ENCODE assay signal across 18 cellular contexts in genomic region chr22:49027122-49027670, GRCh38.
DNase-seq lines count a peak whose midpoint lies in the region; ATAC-seq, FAIRE-seq and TF ChIP-seq lines count a peak whose summit lies in the region.
"Had no signal": no experiment of that assay in that cellular context is flagged by ENCODE, and none has a peak within 500 bp of the region (broad histone marks: within the 10 kb centered on the region; RNA-seq: fewer than 3 reads in every experiment).

No MANE protein-coding gene starts in this region.

- CTCF ChIA-PET in OCI-LY7 (lab: Charles Lee; ENCODE audit: unreplicated experiment): no interaction called here

- no peak overlapping the region for H3K4me3 Mint-ChIP-seq in endodermal cell
- H3K4me3 Mint-ChIP-seq: CD8-positive, alpha-beta memory T cell had no signal

- H3K27ac Mint-ChIP-seq in endodermal cell: no peak overlapping the region
- H3K27ac Mint-ChIP-seq: CD8-positive, alpha-beta memory T cell had no signal

- no peaks in the 10 kb centered on the region for H3K4me1 Mint-ChIP-seq in endodermal cell
- H3K4me1 Mint-ChIP-seq: CD8-positive, alpha-beta memory T cell had no signal

- H3K4me1 ChIP-seq in OCI-LY7 (ENCODE audit: insufficient read depth, low read length, poor library complexity, severe bottlenecking): no peaks in the 10 kb centered on the region
- H3K4me1 ChIP-seq in kidney (ENCODE audit: control insufficient read depth in 1 of 2, insufficient read depth in 1 of 2, low read depth in 1 of 2, low read length in 2 of 2): no peaks in the 10 kb centered on the region
- no peaks in the 10 kb centered on the region for H3K4me1 ChIP-seq in tibial nerve
- H3K4me1 ChIP-seq in endodermal cell (ENCODE audit: control insufficient read depth, insufficient read depth, low read length): no peaks in the 10 kb centered on the region
- H3K4me1 ChIP-seq: BLaER1 had no signal

- no TSS peak for BruUV-seq in OCI-LY7 (replicated peaks; lab: Mats Ljungman, UMichigan)

- no peak overlapping the region for H3K4me2 ChIP-seq in OCI-LY7 (ENCODE audit: low read length)
- H3K4me2 ChIP-seq: BLaER1, KMS-11, PC-9 had no signal

- H3K36me3 Mint-ChIP-seq in endodermal cell (ENCODE audit: low read depth): no peaks in the 10 kb centered on the region
- H3K36me3 Mint-ChIP-seq: CD8-positive, alpha-beta memory T cell had no signal

- intact Hi-C loops in OCI-LY7 (cut with micrococcal nuclease; ENCODE audit: unreplicated experiment) (no loop called here), kidney (cut with DNase I) (no loop called here)

- peaks cover 4% of the 10 kb centered on the region for H3K27me3 Mint-ChIP-seq in endodermal cell (ENCODE audit: insufficient read depth)

- no peak overlapping the region for H2AFZ ChIP-seq in OCI-LY7 (ENCODE audit: low read length)
- H2AFZ ChIP-seq: PC-9 had no signal

- no peaks in the 10 kb centered on the region for H3K9me2 ChIP-seq in OCI-LY7 (ENCODE audit: insufficient read depth, low read length)

- H3K79me2 ChIP-seq in OCI-LY7 (ENCODE audit: insufficient read depth, low read depth, low read length): no peaks in the 10 kb centered on the region

- no peak for FAIRE-seq in kidney (lab: Jason Lieb, UNC)
- FAIRE-seq: H54 had no signal

- H4K20me1 ChIP-seq in OCI-LY7 (ENCODE audit: insufficient read depth, low read length): no peaks in the 10 kb centered on the region
- H4K20me1 ChIP-seq: BLaER1 had no signal

- WGBS in tibial nerve, 2 donors: 73 to 79% methylated on average over 12 of the region's 12 CpGs
- WGBS in endodermal cell (ENCODE audit: insufficient coverage in 1 of 2, insufficient read length in 1 of 2), 2 experiments: 90 to 92% methylated on average over 10 to 12 of the region's 12 CpGs

- H3K36me3 ChIP-seq in OCI-LY7 (ENCODE audit: insufficient read depth, low read length) (no peaks in the 10 kb centered on the region), kidney (ENCODE audit: control insufficient read depth in 1 of 2, insufficient read depth in 2 of 2, low read length in 2 of 2) (no peaks in the 10 kb centered on the region), tibial nerve (no peaks in the 10 kb centered on the region), endodermal cell (ENCODE audit: control insufficient read depth, insufficient read depth, low read length) (no peaks in the 10 kb centered on the region)
- H3K36me3 ChIP-seq: BLaER1 had no signal

- DNase-seq in DMS 273 (lab: John Stamatoyannopoulos, UW; ENCODE audit: unreplicated experiment) (peak; percentile 33), DMS 273 treated with DMSO at 0.1 percent for 48 hours (lab: John Stamatoyannopoulos, UW) (no peak), DMS153 treated with DMSO at 0.1 percent for 48 hours (lab: John Stamatoyannopoulos, UW; ENCODE audit: unreplicated experiment) (peak; percentile 17), OCI-LY7 (ENCODE audit: low spot score) (no peak), kidney (peak; percentile 65), tibial nerve (ENCODE audit: low spot score in 2 of 2) (no peak), endodermal cell (no peak)
- DNase-seq: EL, NCI-H526 treated with DMSO at 0.1 percent for 48 hours, PC-9, T-helper 1 cell had no signal

- no peaks in the 10 kb centered on the region for H3K9me3 ChIP-seq in OCI-LY7 (ENCODE audit: low read length)
- no peaks in the 10 kb centered on the region for H3K9me3 ChIP-seq in kidney (ENCODE audit: control insufficient read depth in 1 of 2, low read length in 2 of 2)
- no peaks in the 10 kb centered on the region for H3K9me3 ChIP-seq in tibial nerve
- no peaks in the 10 kb centered on the region for H3K9me3 ChIP-seq in endodermal cell (ENCODE audit: control insufficient read depth, low read length)
- H3K9me3 ChIP-seq: BLaER1 had no signal

- H3K9ac ChIP-seq in kidney (ENCODE audit: low read length in 2 of 2) (no peak overlapping the region), endodermal cell (ENCODE audit: extremely low read depth, low read length, poor library complexity, severe bottlenecking) (no peak overlapping the region)
- H3K9ac ChIP-seq: BLaER1, KMS-11 had no signal

- H3K27ac ChIP-seq in OCI-LY7 (ENCODE audit: low read depth, low read length, poor library complexity, severe bottlenecking) (no peak overlapping the region), kidney (ENCODE audit: low read depth in 2 of 2, low read length in 2 of 2) (no peak overlapping the region), tibial nerve (no peak overlapping the region), endodermal cell (ENCODE audit: low read depth, low read length) (no peak overlapping the region)
- H3K27ac ChIP-seq: 22Rv1, BLaER1, KMS-11, PC-9, SK-N-MC had no signal

- no peak for TF ChIP-seq EP300 in tibial nerve (IDR thresholded peaks at IDR 0.05)

- peaks cover 11% of the 10 kb centered on the region for H3K9me3 Mint-ChIP-seq in endodermal cell

- no peak overlapping the region for H3K4me3 ChIP-seq in OCI-LY7 (ENCODE audit: low read depth, low read length, poor library complexity, severe bottlenecking)
- H3K4me3 ChIP-seq in kidney (ENCODE audit: low read length in 2 of 2): no peak overlapping the region
- no peak overlapping the region for H3K4me3 ChIP-seq in tibial nerve
- no peak overlapping the region for H3K4me3 ChIP-seq in endodermal cell (ENCODE audit: low read length)
- H3K4me3 ChIP-seq: BLaER1, PC-9, SK-N-MC had no signal

- POLR2A ChIA-PET in OCI-LY7 (lab: Charles Lee): no interaction called here

- H3K27me3 ChIP-seq in tibial nerve: no peaks in the 10 kb centered on the region
- H3K27me3 ChIP-seq in endodermal cell (ENCODE audit: control insufficient read depth, insufficient read depth, low read length, poor library complexity, severe bottlenecking): no peaks in the 10 kb centered on the region

- no peak for ATAC-seq in HG03159 (IDR thresholded peaks at IDR 0.05; ENCODE audit: unreplicated experiment)

- TF ChIP-seq POLR2A in tibial nerve (IDR thresholded peaks at IDR 0.05): no peak

- 0 out of 2 replicates have a peak, but pooled peaks have one; percentile 8 for TF ChIP-seq CTCF in OCI-LY7 (conservative IDR thresholded peaks at IDR 0.05; ENCODE audit: low read length)
- TF ChIP-seq CTCF in kidney (IDR thresholded peaks at IDR 0.05; ENCODE audit: borderline replicate concordance, extremely low read depth, insufficient read depth): no peak
- peak in 1 of 5 experiments; percentile 1 for TF ChIP-seq CTCF in tibial nerve (IDR thresholded peaks at IDR 0.05)
- no peak for TF ChIP-seq CTCF in endodermal cell (conservative IDR thresholded peaks at IDR 0.05)

Comparison
In these comparisons a context has a peak if more than half of its experiments do, and no peak if none do; other contexts are left out.
1. DNase-seq: peak in DMS 273 (single experiment), DMS153 treated with DMSO at 0.1 percent for 48 hours (single experiment) and kidney (single experiment); none in DMS 273 treated with DMSO at 0.1 percent for 48 hours (single experiment), OCI-LY7 (single experiment), tibial nerve (0 of 2) and endodermal cell (single experiment).